In the genomic region with DNA sequence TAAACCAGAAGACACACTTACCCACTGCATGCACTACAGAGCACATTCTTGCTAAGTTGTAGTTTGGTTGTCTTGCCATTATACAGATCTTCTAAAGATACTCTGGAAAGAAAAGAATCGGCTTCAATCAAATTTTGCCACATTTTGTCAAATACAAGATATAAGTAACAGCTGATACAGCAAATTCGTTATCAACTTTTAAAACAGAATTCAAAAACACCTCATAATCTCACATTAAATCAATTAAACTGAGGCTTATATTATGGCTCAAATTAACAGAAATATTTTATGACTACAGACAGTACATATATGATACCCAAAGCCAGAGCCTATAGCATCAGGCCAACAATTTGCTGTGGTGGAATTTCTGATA, we compare ENCODE assay signal across 31 cellular contexts.
"Had no signal": no experiment of that assay in that cellular context is flagged by ENCODE, and none has a peak within 500 bp of the region (broad histone marks: within the 10 kb centered on the region; RNA-seq: fewer than 3 reads in every experiment).

No MANE protein-coding gene starts in this region.

- H3K9me3 Mint-ChIP-seq: activated CD4-positive, alpha-beta memory T cell treated with anti-CD3 and anti-CD28 coated beads, Interleukin-2, amount 10 ng/mL, durations not matched to agents 7 days and 5 days; activated CD4-positive, alpha-beta T cell treated with anti-CD3 and anti-CD28 coated beads, Interleukin-2, amount 10 ng/mL, durations not matched to agents 24 days and 14 days; activated T-helper 17 cell treated with anti-CD3 and anti-CD28 coated beads, Interleukin-2, amount 50 U/mL, for 72 hours; brain; mesothelial cell of epicardium; naive B cell; nephron progenitor cell; stimulated activated memory B cell treated with anti-CD40 and anti-IgM and Interleukin-4, amounts not matched to agents 10 μg/mL and 1 μg/mL and 100 μg/mL, for 72 hours; T-helper 1 cell treated with Interleukin-12 subunit alpha and Interleukin-12 subunit beta and Interleukin-4 antibody, amounts not matched to agents 30 μg/mL and 1 μg/mL, for 36 hours had no signal

- H3K4me2 ChIP-seq: SK-N-SH had no signal

- FAIRE-seq: frontal cortex, small intestine had no signal

- H3K27ac Mint-ChIP-seq: activated CD4-positive, alpha-beta memory T cell treated with anti-CD3 and anti-CD28 coated beads, Interleukin-2, amount 10 ng/mL, durations not matched to agents 7 days and 5 days; activated CD4-positive, alpha-beta T cell treated with anti-CD3 and anti-CD28 coated beads, Interleukin-2, amount 10 ng/mL, durations not matched to agents 24 days and 14 days; mesothelial cell of epicardium; nephron progenitor cell; stimulated activated memory B cell treated with anti-CD40 and anti-IgM and Interleukin-4, amounts not matched to agents 10 μg/mL and 1 μg/mL and 100 μg/mL, for 72 hours; T-helper 1 cell treated with Interleukin-12 subunit alpha and Interleukin-12 subunit beta and Interleukin-4 antibody, amounts not matched to agents 30 μg/mL and 1 μg/mL, for 36 hours had no signal

- H3K27me3 ChIP-seq: cardiac muscle cell, colonic mucosa, dorsolateral prefrontal cortex, neutrophil, sigmoid colon, suprapubic skin, tibial artery had no signal

- DNase-seq: activated CD4-positive, alpha-beta memory T cell treated with anti-CD3 and anti-CD28 coated beads, Interleukin-2, amount 10 ng/mL, durations not matched to agents 7 days and 5 days; activated CD4-positive, alpha-beta T cell treated with anti-CD3 and anti-CD28 coated beads, Interleukin-2, amount 10 ng/mL, durations not matched to agents 24 days and 14 days; activated gamma-delta T cell treated with Interleukin-2 at 50 U/mL for 16 hours; aorta; cerebellar nuclear complex; colonic mucosa; dorsolateral prefrontal cortex; effector memory CD4-positive, alpha-beta T cell; islet precursor cell; left ventricle myocardium superior; naive B cell; nephron progenitor cell; retina; sigmoid colon; SK-N-SH; small intestine; stimulated activated CD4-positive, alpha-beta T cell treated with anti-CD3 and anti-CD28 coated beads, Interleukin-4, amount 100 ng/mL, for 24 hours; SW 1271; T1000; tibial artery; WERI-Rb-1 had no signal

- H3K4me3 ChIP-seq: cardiac muscle cell, colonic mucosa, sigmoid colon, suprapubic skin, tibial artery had no signal

- H3K4me1 ChIP-seq: colonic mucosa had no signal

- H3K27ac ChIP-seq: cardiac muscle cell, colonic mucosa, neutrophil, sigmoid colon, suprapubic skin, tibial artery, WERI-Rb-1 had no signal

- H3K9me3 ChIP-seq: colonic mucosa, neutrophil, sigmoid colon, SK-N-SH, suprapubic skin, tibial artery had no signal

- H3K27me3 Mint-ChIP-seq: activated CD4-positive, alpha-beta memory T cell treated with anti-CD3 and anti-CD28 coated beads, Interleukin-2, amount 10 ng/mL, durations not matched to agents 7 days and 5 days; activated CD4-positive, alpha-beta T cell treated with anti-CD3 and anti-CD28 coated beads, Interleukin-2, amount 10 ng/mL, durations not matched to agents 24 days and 14 days; activated T-helper 17 cell treated with anti-CD3 and anti-CD28 coated beads, Interleukin-2, amount 50 U/mL, for 72 hours; brain; naive B cell; stimulated activated memory B cell treated with anti-CD40 and anti-IgM and Interleukin-4, amounts not matched to agents 10 μg/mL and 1 μg/mL and 100 μg/mL, for 72 hours had no signal

- H3K9ac ChIP-seq: SK-N-SH had no signal

- ATAC-seq: activated CD4-positive, CD25-positive, alpha-beta regulatory T cell treated with anti-CD3 and anti-CD28 coated beads, Interleukin-2, amount 50 U/mL, for 24 hours; activated T-helper 17 cell treated with anti-CD3 and anti-CD28 coated beads, Interleukin-2, amount 50 U/mL, for 72 hours; left ventricle myocardium superior; stimulated activated memory B cell treated with anti-CD40 and anti-IgM and Interleukin-4, amounts not matched to agents 10 μg/mL and 1 μg/mL and 100 μg/mL, for 72 hours had no signal

- H3K4me3 Mint-ChIP-seq: activated CD4-positive, alpha-beta memory T cell treated with anti-CD3 and anti-CD28 coated beads, Interleukin-2, amount 10 ng/mL, durations not matched to agents 7 days and 5 days; activated CD4-positive, alpha-beta T cell treated with anti-CD3 and anti-CD28 coated beads, Interleukin-2, amount 10 ng/mL, durations not matched to agents 24 days and 14 days; mesothelial cell of epicardium; naive B cell; nephron progenitor cell; stimulated activated memory B cell treated with anti-CD40 and anti-IgM and Interleukin-4, amounts not matched to agents 10 μg/mL and 1 μg/mL and 100 μg/mL, for 72 hours; T-helper 1 cell treated with Interleukin-12 subunit alpha and Interleukin-12 subunit beta and Interleukin-4 antibody, amounts not matched to agents 30 μg/mL and 1 μg/mL, for 36 hours had no signal
